9 cellular contexts compared by ENCODE assay signal in the genomic region with DNA sequence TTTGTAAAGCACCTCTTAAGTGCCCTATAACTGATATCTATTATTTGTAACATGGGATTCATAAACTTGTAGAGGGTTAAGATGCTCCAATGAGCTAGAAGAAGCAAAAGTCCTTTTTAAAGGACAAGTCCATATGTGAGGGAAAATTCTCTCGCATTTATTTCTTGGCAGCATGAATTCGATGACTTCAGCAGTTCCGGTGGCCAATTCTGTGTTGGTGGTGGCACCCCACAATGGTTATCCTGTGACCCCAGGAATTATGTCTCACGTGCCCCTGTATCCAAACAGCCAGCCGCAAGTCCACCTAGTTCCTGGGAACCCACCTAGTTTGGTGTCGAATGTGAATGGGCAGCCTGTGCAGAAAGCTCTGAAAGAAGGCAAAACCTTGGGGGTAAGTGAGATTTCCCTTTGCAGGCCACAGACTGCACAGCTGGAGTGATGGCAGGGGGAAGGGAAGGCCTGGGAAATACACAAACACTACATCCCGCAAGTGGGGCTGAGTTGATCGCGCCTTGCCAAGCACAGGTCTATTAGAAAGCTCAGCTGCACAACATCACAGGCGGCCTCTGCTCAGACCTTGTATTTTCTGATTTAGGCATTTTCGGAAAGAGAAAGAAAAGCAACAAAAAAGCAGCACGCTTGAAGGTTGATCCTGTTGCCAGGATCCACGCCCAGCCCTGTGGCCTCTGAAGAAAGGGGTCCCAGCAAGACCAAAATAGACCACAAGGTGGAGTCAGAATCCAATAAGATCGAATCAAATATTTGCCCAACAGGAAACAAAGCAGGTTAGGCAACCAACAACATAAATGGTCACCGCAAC. TPM values are rescaled to one million over a fixed set of nuclear protein-coding genes. Genes with fewer than 3 reads are reported as not detected.
DNase-seq lines count a peak whose midpoint lies in the region; ATAC-seq, FAIRE-seq and TF ChIP-seq lines count a peak whose summit lies in the region.
"Had no signal": no experiment of that assay in that cellular context is flagged by ENCODE, and none has a peak within 500 bp of the region (broad histone marks: within the 10 kb centered on the region; RNA-seq: fewer than 3 reads in every experiment).

No MANE protein-coding gene starts in this region.

- no peaks in the 10 kb centered on the region for H3K36me3 Mint-ChIP-seq in neural crest cell (ENCODE audit: low read depth)
- H3K36me3 Mint-ChIP-seq: stimulated activated effector memory CD8-positive, alpha-beta T cell treated with anti-CD3 and anti-CD28 coated beads, Interleukin-12 subunit alpha, Interleukin-12 subunit beta, amount 100 ng/mL, for 72 hours had no signal

- no peak for TF ChIP-seq POLR2A in breast epithelium (IDR thresholded peaks at IDR 0.05)

- peaks cover 8% of the 10 kb centered on the region for H3K27me3 Mint-ChIP-seq in neural crest cell (ENCODE audit: low read depth)

- DNase-seq in GM19239 (ENCODE audit: insufficient read length, low spot score) (no peak), NCI-H1694 (lab: John Stamatoyannopoulos, UW) (peak; percentile 11), breast epithelium (ENCODE audit: low spot score in 2 of 2) (no peak), neural crest cell (ENCODE audit: low read depth, low spot score) (peak; percentile 37), AML-193 (lab: John Stamatoyannopoulos, UW) (no peak), NCI-H187 (lab: John Stamatoyannopoulos, UW) (no peak), hippocampal formation (lab: John Stamatoyannopoulos, UW) (no peak)

- H3K4me3 ChIP-seq in breast epithelium: no peak overlapping the region

- TF ChIP-seq CTCF in breast epithelium (IDR thresholded peaks at IDR 0.05): peak in 2 of 3 donors; percentile 13 to 30
- TF ChIP-seq CTCF in neural crest cell (conservative IDR thresholded peaks at IDR 0.05): peak; percentile 63

- peaks cover 8% of the 10 kb centered on the region for H3K4me1 Mint-ChIP-seq in neural crest cell
- H3K4me1 Mint-ChIP-seq: stimulated activated effector memory CD8-positive, alpha-beta T cell treated with anti-CD3 and anti-CD28 coated beads, Interleukin-12 subunit alpha, Interleukin-12 subunit beta, amount 100 ng/mL, for 72 hours had no signal

- ATAC-seq in GM18511 (IDR thresholded peaks at IDR 0.05; ENCODE audit: unreplicated experiment): no peak
- ATAC-seq: stimulated activated effector memory CD8-positive, alpha-beta T cell treated with anti-CD3 and anti-CD28 coated beads, Interleukin-12 subunit alpha, Interleukin-12 subunit beta, amount 100 ng/mL, for 72 hours had no signal

- H3K9me3 ChIP-seq in breast epithelium: no peaks in the 10 kb centered on the region

- H3K4me1 ChIP-seq in breast epithelium: no peaks in the 10 kb centered on the region

- H3K4me3 Mint-ChIP-seq in neural crest cell: no peak overlapping the region
- H3K4me3 Mint-ChIP-seq: stimulated activated effector memory CD8-positive, alpha-beta T cell treated with anti-CD3 and anti-CD28 coated beads, Interleukin-12 subunit alpha, Interleukin-12 subunit beta, amount 100 ng/mL, for 72 hours had no signal

- H3K27ac Mint-ChIP-seq in neural crest cell (ENCODE audit: unreplicated experiment): peak overlapping the region; percentile 65
- H3K27ac Mint-ChIP-seq: stimulated activated effector memory CD8-positive, alpha-beta T cell treated with anti-CD3 and anti-CD28 coated beads, Interleukin-12 subunit alpha, Interleukin-12 subunit beta, amount 100 ng/mL, for 72 hours had no signal

- no peaks in the 10 kb centered on the region for H3K36me3 ChIP-seq in breast epithelium

- intact Hi-C loops in breast epithelium (cut with DNase I; ENCODE audit: low total_unique reads): no loop called here

- H3K27ac ChIP-seq in breast epithelium: no peak overlapping the region

- no peaks in the 10 kb centered on the region for H3K27me3 ChIP-seq in breast epithelium

- peak; percentile 71 for FAIRE-seq in GM19239 (lab: Jason Lieb, UNC)

- H3K9me3 Mint-ChIP-seq in neural crest cell: no peaks in the 10 kb centered on the region
- H3K9me3 Mint-ChIP-seq: stimulated activated effector memory CD8-positive, alpha-beta T cell treated with anti-CD3 and anti-CD28 coated beads, Interleukin-12 subunit alpha, Interleukin-12 subunit beta, amount 100 ng/mL, for 72 hours had no signal

RNA-seq across cellular contexts. Expression of a gene that starts 1.5 kb away (rescaled TPM):
- total RNA-seq in breast epithelium (under 1 TPM in 1 of 3 donors, not detected in 2; 0.66 TPM), neural crest cell (not detected in 2 replicates)

RNA-seq across cellular contexts. Expression of a gene that starts 23.6 kb away (rescaled TPM):
- total RNA-seq in breast epithelium (not detected), neural crest cell (not detected in 2 replicates)

RNA-seq across cellular contexts. Expression of a gene that starts 55.8 kb away (rescaled TPM):
- total RNA-seq in breast epithelium (not detected), neural crest cell (not detected in 2 replicates)

Comparison
In these comparisons a context has a peak if more than half of its experiments do, and no peak if none do; other contexts are left out.
1. DNase-seq: peak in NCI-H1694 (single experiment) and neural crest cell (single experiment); none in GM19239 (single experiment), breast epithelium (0 of 2), AML-193 (0 of 2), NCI-H187 (0 of 2) and hippocampal formation (0 of 2).